In the genomic region with DNA sequence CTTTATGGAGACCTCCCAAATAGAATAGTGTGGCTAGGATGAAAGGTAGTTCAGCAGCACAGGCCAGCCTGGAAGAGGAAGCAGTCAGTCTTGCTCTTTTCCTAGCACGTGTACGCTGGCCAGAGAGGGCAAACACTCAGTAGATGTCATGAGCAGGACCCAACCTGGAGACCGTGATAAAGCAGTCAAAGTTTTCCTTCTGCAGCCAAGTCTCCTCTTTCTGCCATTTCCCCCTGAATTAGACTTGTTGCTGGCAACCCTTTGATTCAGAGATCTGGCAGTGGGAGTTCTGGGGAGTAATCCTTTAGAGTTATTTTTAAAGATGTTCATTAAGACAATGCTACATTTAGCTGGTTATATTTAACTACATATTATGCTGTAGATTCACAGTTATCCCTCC, we compare ENCODE assay signal across 23 cellular contexts.
"Had no signal": no experiment of that assay in that cellular context is flagged by ENCODE, and none has a peak within 500 bp of the region (broad histone marks: within the 10 kb centered on the region; RNA-seq: fewer than 3 reads in every experiment).

No MANE protein-coding gene starts in this region.

- H3K4me3 ChIP-seq: coronary artery, dorsolateral prefrontal cortex, esophagus muscularis mucosa, gastroesophageal sphincter, heart left ventricle, left lung, lower lobe of right lung, mucosa of descending colon had no signal

- H3K4me3 Mint-ChIP-seq: mesothelial cell of epicardium, naive B cell had no signal

- H3K27ac Mint-ChIP-seq: mesothelial cell of epicardium had no signal

- H3K4me1 Mint-ChIP-seq: naive B cell had no signal

- H3K36me3 ChIP-seq: esophagus muscularis mucosa, gastroesophageal sphincter, heart left ventricle, left lung, lower lobe of right lung had no signal

- H3K9me3 ChIP-seq: esophagus muscularis mucosa, gastroesophageal sphincter, heart left ventricle, left lung, lower lobe of right lung, mucosa of descending colon had no signal

- ATAC-seq: foreskin keratinocyte, gastroesophageal sphincter, heart left ventricle, left cardiac atrium, left lung, left ventricle myocardium superior, lower lobe of right lung, mucosa of descending colon had no signal

- H3K36me3 Mint-ChIP-seq: naive B cell had no signal

- DNase-seq: dermis blood vessel endothelial cell; effector CD4-positive, alpha-beta T cell; effector memory CD4-positive, alpha-beta T cell; foreskin keratinocyte; heart left ventricle; hippocampal formation; left cardiac atrium; left lung; left ventricle myocardium superior; lower lobe of right lung; mesenchymal stem cell; mucosa of descending colon; naive B cell had no signal

- H3K4me1 ChIP-seq: esophagus muscularis mucosa, foreskin keratinocyte, gastroesophageal sphincter, heart left ventricle, left lung, lower lobe of right lung had no signal

- H3K27ac ChIP-seq: coronary artery, esophagus muscularis mucosa, foreskin keratinocyte, gastroesophageal sphincter, heart left ventricle, left lung, lower lobe of right lung had no signal

- H3K9me3 Mint-ChIP-seq: naive B cell had no signal

- H3K27me3 ChIP-seq: foreskin keratinocyte, gastroesophageal sphincter had no signal

- FAIRE-seq: colon, endothelial cell of umbilical vein, frontal cortex, islet of Langerhans, keratinocyte had no signal
